In genomic region chr11:14242198-14242597, GRCh38 we compare ENCODE assay signal across 1 cellular context.
TF ChIP-seq lines count a peak whose summit lies in the region.

No MANE protein-coding gene starts in this region.

TF ChIP-seq in IMR-90, 13 proteins besides CTCF, POLR2A, EP300 and RAD21 (continued from another document):
- TF ChIP-seq CHD1 (IDR thresholded peaks at IDR 0.05; ENCODE audit: low read depth, low read length) (no peak), USF2 (IDR thresholded peaks at IDR 0.05; ENCODE audit: low read depth, low read length) (no peak), NFE2L2 (IDR thresholded peaks at IDR 0.05; ENCODE audit: low read depth, low read length) (no peak)
TF ChIP-seq in IMR-90: peak in this region for 0.
